ENCODE assay signal across 8 cellular contexts in genomic region chr20:324177-325042, GRCh38. TPM values are rescaled to one million over a fixed set of nuclear protein-coding genes. Genes with fewer than 3 reads are reported as not detected.
DNase-seq lines count a peak whose midpoint lies in the region; ATAC-seq, FAIRE-seq and TF ChIP-seq lines count a peak whose summit lies in the region.

No MANE protein-coding gene starts in this region.

- ATAC-seq in HG02840 (IDR thresholded peaks at IDR 0.05; ENCODE audit: low FRiP score, unreplicated experiment) (peak; percentile 47), right cardiac atrium (peak; percentile 81 to 87)

- DNase-seq in GM13977 (ENCODE audit: low spot score) (peak; percentile 95), NCI-H1436 treated with DMSO at 0.1 percent for 48 hours (lab: John Stamatoyannopoulos, UW) (peak; percentile 57), T-helper 1 cell (peak; percentile 74 to 84 (median 79)), amygdala (lab: John Stamatoyannopoulos, UW) (peak in 52 of 56 donors; percentile 33 to 86 (median 69)), right cardiac atrium (peak; percentile 93 to 97 (median 97)), putamen (ENCODE audit: low spot score) (peak; percentile 78), urothelium cell line (ENCODE audit: low spot score) (peak; percentile 90)

- in situ Hi-C loops in GM13977 (cut with MboI; ENCODE audit: low pct_unique_long_range_greater_than_20kb, low sequenced_read_pairs, unreplicated experiment) = no loop called here

- H3K27ac ChIP-seq in right cardiac atrium (ENCODE audit: low read length) = peak overlapping the region; percentile 84

- H3K4me1 ChIP-seq in right cardiac atrium (ENCODE audit: control insufficient read depth, insufficient read depth, low read length) = no peaks in the 10 kb centered on the region

- peak overlapping the region; percentile 79 for H3K4me3 ChIP-seq in right cardiac atrium (ENCODE audit: low read length)

- FAIRE-seq in urothelium cell line (lab: Jason Lieb, UNC) = peak; percentile 98

- WGBS in right cardiac atrium = under 1% methylated on average over 67 of the region's 68 CpGs

- no peaks in the 10 kb centered on the region for H3K27me3 ChIP-seq in right cardiac atrium (ENCODE audit: control insufficient read depth, insufficient read depth)

- intact Hi-C loops in right cardiac atrium (cut with DNase I) = loop anchor here in 1 of 4 donors (10.0 kb wide), 1 partner anchor 50 kb away; no protein-coding TSS in a partner anchor

- no peak for TF ChIP-seq CTCF in GM13977 (IDR thresholded peaks at IDR 0.05; ENCODE audit: extremely low read depth, insufficient read depth, missing control alignments)

- H3K9me3 ChIP-seq in right cardiac atrium (ENCODE audit: control insufficient read depth, low read length) = no peaks in the 10 kb centered on the region

RNA-seq across cellular contexts. Expression of gene SOX12, which starts 0.9 kb away (rescaled TPM):
- 10 to 100 TPM in 3 of 4 donors, 1 to 10 TPM in 1; 7.4 to 13.7 (median 11.8) TPM for total RNA-seq in right cardiac atrium
- 5.1 TPM for polyA plus RNA-seq in right cardiac atrium

RNA-seq across cellular contexts. Expression of gene NRSN2, which starts 22.5 kb away (rescaled TPM):
- total RNA-seq in right cardiac atrium = 10 to 100 TPM; 24.5 to 30.9 (median 24.8) TPM
- polyA plus RNA-seq in right cardiac atrium = 26.6 TPM

RNA-seq across cellular contexts. Expression of gene ZCCHC3, which starts 27.0 kb away (rescaled TPM):
- total RNA-seq in right cardiac atrium = 10 to 100 TPM; 13.0 to 14.3 (median 13.9) TPM
- 10.5 TPM for polyA plus RNA-seq in right cardiac atrium

RNA-seq across cellular contexts. Expression of gene C20orf96, which starts 33.9 kb away (rescaled TPM):
- 1 to 10 TPM; 4.8 to 9.1 (median 6.9) TPM for total RNA-seq in right cardiac atrium
- 4.2 TPM for polyA plus RNA-seq in right cardiac atrium

RNA-seq across cellular contexts. Expression of gene TRIB3, which starts 56.1 kb away (rescaled TPM):
- 1 to 10 TPM in 1 of 4 donors, under 1 TPM in 3; 0.49 to 2.1 (median 0.66) TPM for total RNA-seq in right cardiac atrium
- polyA plus RNA-seq in right cardiac atrium = 1.0 TPM

Comparison
In these comparisons a context has a peak if more than half of its experiments do, and no peak if none do; other contexts are left out.
1. Peak in every context shown above with its lines: DNase-seq, ATAC-seq, H3K4me3 ChIP-seq and H3K27ac ChIP-seq.